ENCODE assay signal across 16 cellular contexts in genomic region chr10:125985557-125986246, GRCh38.
"Had no signal": no experiment of that assay in that cellular context is flagged by ENCODE, and none has a peak within 500 bp of the region (broad histone marks: within the 10 kb centered on the region; RNA-seq: fewer than 3 reads in every experiment).

No MANE protein-coding gene starts in this region.

- H3K4me3 Mint-ChIP-seq: activated CD4-positive, alpha-beta T cell treated with anti-CD3 and anti-CD28 coated beads, Interleukin-2, amount 10 ng/mL, durations not matched to agents 24 days and 14 days; activated CD8-positive, alpha-beta T cell treated with anti-CD3 and anti-CD28 coated beads, Interleukin-2, amount 10 ng/mL, durations not matched to agents 7 days and 5 days; activated naive CD4-positive, alpha-beta T cell treated with anti-CD3 and anti-CD28 coated beads, Interleukin-2, amount 50 U/mL, for 24 hours; mesothelial cell of epicardium; stimulated activated naive B cell treated with anti-CD40 and anti-IgM and Interleukin-4, amounts not matched to agents 10 μg/mL and 1 μg/mL and 100 μg/mL, for 72 hours; T-helper 1 cell treated with Interleukin-12 subunit alpha and Interleukin-12 subunit beta and Interleukin-4 antibody, amounts not matched to agents 30 μg/mL and 1 μg/mL, for 36 hours; WTC11 had no signal

- H3K27me3 Mint-ChIP-seq: activated CD4-positive, alpha-beta T cell treated with anti-CD3 and anti-CD28 coated beads, Interleukin-2, amount 10 ng/mL, durations not matched to agents 24 days and 14 days; activated naive CD4-positive, alpha-beta T cell treated with anti-CD3 and anti-CD28 coated beads, Interleukin-2, amount 50 U/mL, for 24 hours had no signal

- H3K27ac Mint-ChIP-seq: activated CD4-positive, alpha-beta T cell treated with anti-CD3 and anti-CD28 coated beads, Interleukin-2, amount 10 ng/mL, durations not matched to agents 24 days and 14 days; activated CD8-positive, alpha-beta T cell treated with anti-CD3 and anti-CD28 coated beads, Interleukin-2, amount 10 ng/mL, durations not matched to agents 7 days and 5 days; activated naive CD4-positive, alpha-beta T cell treated with anti-CD3 and anti-CD28 coated beads, Interleukin-2, amount 50 U/mL, for 24 hours; mesothelial cell of epicardium; stimulated activated naive B cell treated with anti-CD40 and anti-IgM and Interleukin-4, amounts not matched to agents 10 μg/mL and 1 μg/mL and 100 μg/mL, for 72 hours; T-helper 1 cell treated with Interleukin-12 subunit alpha and Interleukin-12 subunit beta and Interleukin-4 antibody, amounts not matched to agents 30 μg/mL and 1 μg/mL, for 36 hours; WTC11 had no signal

- H3K4me1 Mint-ChIP-seq: activated CD4-positive, alpha-beta T cell treated with anti-CD3 and anti-CD28 coated beads, Interleukin-2, amount 10 ng/mL, durations not matched to agents 24 days and 14 days; activated naive CD4-positive, alpha-beta T cell treated with anti-CD3 and anti-CD28 coated beads, Interleukin-2, amount 50 U/mL, for 24 hours had no signal

- H3K9me3 ChIP-seq: adrenal gland, sigmoid colon, tibial artery had no signal

- H3K9me3 Mint-ChIP-seq: activated CD4-positive, alpha-beta T cell treated with anti-CD3 and anti-CD28 coated beads, Interleukin-2, amount 10 ng/mL, durations not matched to agents 24 days and 14 days; activated naive CD4-positive, alpha-beta T cell treated with anti-CD3 and anti-CD28 coated beads, Interleukin-2, amount 50 U/mL, for 24 hours; mesothelial cell of epicardium; T-helper 1 cell treated with Interleukin-12 subunit alpha and Interleukin-12 subunit beta and Interleukin-4 antibody, amounts not matched to agents 30 μg/mL and 1 μg/mL, for 36 hours had no signal

- H3K27me3 ChIP-seq: adrenal gland, sigmoid colon, tibial artery had no signal

- H3K36me3 Mint-ChIP-seq: activated naive CD4-positive, alpha-beta T cell treated with anti-CD3 and anti-CD28 coated beads, Interleukin-2, amount 50 U/mL, for 24 hours; WTC11 had no signal

- H3K27ac ChIP-seq: adrenal gland, parathyroid adenoma, sigmoid colon, tibial artery had no signal

- H3K9ac ChIP-seq: parathyroid adenoma had no signal

- H3K79me2 ChIP-seq: parathyroid adenoma had no signal

- DNase-seq: activated CD4-positive, alpha-beta T cell treated with anti-CD3 and anti-CD28 coated beads, Interleukin-2, amount 10 ng/mL, durations not matched to agents 24 days and 14 days; activated CD8-positive, alpha-beta memory T cell treated with anti-CD3 and anti-CD28 coated beads, Interleukin-2, amount 50 U/mL, for 4 hours; activated CD8-positive, alpha-beta T cell treated with anti-CD3 and anti-CD28 coated beads, Interleukin-2, amount 10 ng/mL, durations not matched to agents 7 days and 5 days; activated effector memory CD4-positive, alpha-beta T cell treated with anti-CD3 and anti-CD28 coated beads, Interleukin-2, amount 50 U/mL, for 16 hours; activated T-cell treated with anti-CD3 and anti-CD28 coated beads, Interleukin-2, amount 50 U/mL, for 48 hours; adrenal gland; foreskin melanocyte; sigmoid colon; stimulated activated CD4-positive, alpha-beta T cell treated with anti-CD3 and anti-CD28 coated beads, Interleukin-2, amount 100 ng/mL, for 48 hours; stimulated activated naive B cell treated with anti-CD40 and anti-IgM and Interleukin-4, amounts not matched to agents 10 μg/mL and 1 μg/mL and 100 μg/mL, for 72 hours; tibial artery had no signal

- ATAC-seq: activated CD8-positive, alpha-beta T cell treated with anti-CD3 and anti-CD28 coated beads, Interleukin-2, amount 10 ng/mL, durations not matched to agents 7 days and 5 days; stimulated activated naive B cell treated with anti-CD40 and anti-IgM and Interleukin-4, amounts not matched to agents 10 μg/mL and 1 μg/mL and 100 μg/mL, for 72 hours; WTC11 had no signal

- H3K4me1 ChIP-seq: adrenal gland, parathyroid adenoma, sigmoid colon, tibial artery had no signal

- H3K4me3 ChIP-seq: adrenal gland, sigmoid colon, tibial artery had no signal

- H3K36me3 ChIP-seq: adrenal gland, sigmoid colon, tibial artery had no signal
